In the genomic region with DNA sequence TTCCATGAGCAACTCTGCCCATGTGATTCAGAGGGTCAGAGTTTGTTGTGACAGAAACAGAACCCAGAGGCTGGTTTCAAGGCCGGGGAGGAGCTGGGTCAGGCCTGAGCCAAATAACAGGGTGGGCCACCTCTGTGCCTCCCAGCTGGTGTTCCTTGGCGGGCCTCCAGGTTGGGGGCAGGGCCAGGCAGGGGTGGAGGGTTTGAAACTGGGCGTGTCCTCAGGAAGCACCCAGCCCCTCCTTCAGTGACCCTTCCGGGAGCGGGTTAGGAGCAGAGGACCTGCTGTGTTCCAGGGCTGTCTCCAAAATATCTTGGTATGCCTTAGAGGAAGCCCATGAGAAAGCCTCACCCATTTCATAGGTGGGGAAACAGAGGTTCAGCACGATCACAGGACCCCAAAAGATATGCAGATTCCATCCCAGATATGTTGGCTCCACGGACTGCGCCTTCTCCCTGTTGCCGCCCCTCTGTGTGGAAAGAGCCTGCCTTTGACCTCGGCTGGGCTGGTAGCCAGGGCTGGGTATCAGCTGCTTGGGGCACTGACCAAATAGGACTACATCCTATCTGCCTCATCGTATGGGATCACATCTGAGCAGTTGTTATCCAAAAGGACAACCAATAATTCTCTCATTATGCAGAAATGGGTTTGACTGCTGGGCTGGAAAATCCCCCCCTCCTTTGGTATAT, we compare ENCODE assay signal across 27 cellular contexts.
DNase-seq lines count a peak whose midpoint lies in the region; ATAC-seq, FAIRE-seq and TF ChIP-seq lines count a peak whose summit lies in the region.
"Had no signal": no experiment of that assay in that cellular context is flagged by ENCODE, and none has a peak within 500 bp of the region (broad histone marks: within the 10 kb centered on the region; RNA-seq: fewer than 3 reads in every experiment).

No MANE protein-coding gene starts in this region.

- 55% methylated on average over 11 of the region's 11 CpGs for WGBS in right cardiac atrium
- WGBS in pancreas, 2 donors, result 22 to 29% methylated on average over 11 of the region's 11 CpGs

- no peak overlapping the region; the same call in 1 of the 2 replicates for H3K4me3 Mint-ChIP-seq in HFFc6
- H3K4me3 Mint-ChIP-seq: dendritic cell treated with granulocyte-macrophage colony-stimulating factor and Interleukin-4, amounts not matched to agents 40 ng/mL and 50 ng/mL, for 4 days; natural killer cell treated with Interleukin-12 subunit alpha and Interleukin-12 subunit beta and Interleukin-15 and Interleukin-18, amount 100 ng/mL, for 72 hours had no signal

- TF ChIP-seq CTCF in right atrium auricular region (IDR thresholded peaks at IDR 0.05), result no peak
- TF ChIP-seq CTCF in pancreas (IDR thresholded peaks at IDR 0.05), result no peak
- TF ChIP-seq CTCF in HFFc6 (IDR thresholded peaks at IDR 0.05), result no peak

- peaks cover 13% of the 10 kb centered on the region for H3K4me1 ChIP-seq in right cardiac atrium (ENCODE audit: control insufficient read depth, insufficient read depth, low read length)
- H3K4me1 ChIP-seq in right atrium auricular region, result peaks cover 0 to 13% of the 10 kb centered on the region in 2 donors
- no peaks in the 10 kb centered on the region for H3K4me1 ChIP-seq in iPS-20b (ENCODE audit: insufficient read depth, low read length)
- peaks cover 0 to 4% (median 0%) of the 10 kb centered on the region in 3 donors for H3K4me1 ChIP-seq in pancreas
- H3K4me1 ChIP-seq: uterus had no signal

- H3K9me3 Mint-ChIP-seq in HFFc6, result peaks cover 23% of the 10 kb centered on the region
- H3K9me3 Mint-ChIP-seq: natural killer cell treated with Interleukin-12 subunit alpha and Interleukin-12 subunit beta and Interleukin-15 and Interleukin-18, amount 100 ng/mL, for 72 hours had no signal

- H3K36me3 Mint-ChIP-seq in HFFc6 (ENCODE audit: low read depth), result peaks cover 28% of the 10 kb centered on the region
- H3K36me3 Mint-ChIP-seq: natural killer cell treated with Interleukin-12 subunit alpha and Interleukin-12 subunit beta and Interleukin-15 and Interleukin-18, amount 100 ng/mL, for 72 hours had no signal

- H3K36me3 ChIP-seq in right atrium auricular region, result no peaks in the 10 kb centered on the region
- no peaks in the 10 kb centered on the region for H3K36me3 ChIP-seq in iPS-20b (ENCODE audit: insufficient read depth, low read depth, low read length)
- no peaks in the 10 kb centered on the region for H3K36me3 ChIP-seq in pancreas
- H3K36me3 ChIP-seq: BLaER1, breast epithelium, MG63, uterus had no signal

- H3K27ac ChIP-seq in right cardiac atrium (ENCODE audit: low read length) (no peak overlapping the region), right atrium auricular region (no peak overlapping the region), iPS-20b (ENCODE audit: low read length) (no peak overlapping the region), pancreas (no peak overlapping the region)
- H3K27ac ChIP-seq: BLaER1, HL-60, psoas muscle, uterus had no signal

- H3K27me3 ChIP-seq in right cardiac atrium (ENCODE audit: control insufficient read depth, insufficient read depth) (no peaks in the 10 kb centered on the region), right atrium auricular region (no peaks in the 10 kb centered on the region), iPS-20b (ENCODE audit: insufficient read depth, low read length) (peaks cover 61% of the 10 kb centered on the region), pancreas (no peaks in the 10 kb centered on the region)
- H3K27me3 ChIP-seq: BLaER1, breast epithelium, MG63, uterus had no signal

- H3K27me3 Mint-ChIP-seq in HFFc6 (ENCODE audit: insufficient read depth), result peaks cover 2% of the 10 kb centered on the region

- peaks cover 5% of the 10 kb centered on the region; the same call in 1 of the 2 replicates for H3K4me1 Mint-ChIP-seq in HFFc6 (ENCODE audit: low read depth)

- H3K4me3 ChIP-seq in right cardiac atrium (ENCODE audit: low read length), result no peak overlapping the region
- no peak overlapping the region for H3K4me3 ChIP-seq in right atrium auricular region
- H3K4me3 ChIP-seq in iPS-20b (ENCODE audit: low read length), result peak overlapping the region; percentile 37; the same call in 1 of the 2 replicates
- H3K4me3 ChIP-seq in pancreas, result no peak overlapping the region
- H3K4me3 ChIP-seq: BLaER1, MG63, psoas muscle, uterus had no signal

- FAIRE-seq in pancreas (lab: Jason Lieb, UNC), result no peak
- FAIRE-seq: GM18507, islet of Langerhans had no signal

- H3K9me3 ChIP-seq in right cardiac atrium (ENCODE audit: control insufficient read depth, low read length), result no peaks in the 10 kb centered on the region
- peaks cover 0 to 8% of the 10 kb centered on the region in 2 donors for H3K9me3 ChIP-seq in right atrium auricular region
- peaks cover 1% of the 10 kb centered on the region; the same call in 1 of the 2 replicates for H3K9me3 ChIP-seq in iPS-20b (ENCODE audit: insufficient read depth, low read depth, low read length)
- H3K9me3 ChIP-seq in pancreas, result no peaks in the 10 kb centered on the region
- H3K9me3 ChIP-seq: uterus had no signal

- peak; percentile 52 to 84 for ATAC-seq in right cardiac atrium
- peak; percentile 16 to 46 (median 42) for ATAC-seq in pancreas
- ATAC-seq in GM18498 (IDR thresholded peaks at IDR 0.05; ENCODE audit: unreplicated experiment), result no peak
- ATAC-seq: natural killer cell treated with Interleukin-12 subunit alpha and Interleukin-12 subunit beta and Interleukin-15 and Interleukin-18, amount 100 ng/mL, for 72 hours had no signal

- no peak overlapping the region for H3K27ac Mint-ChIP-seq in HFFc6
- H3K27ac Mint-ChIP-seq: dendritic cell treated with granulocyte-macrophage colony-stimulating factor and Interleukin-4, amounts not matched to agents 40 ng/mL and 50 ng/mL, for 4 days; natural killer cell treated with Interleukin-12 subunit alpha and Interleukin-12 subunit beta and Interleukin-15 and Interleukin-18, amount 100 ng/mL, for 72 hours had no signal

- DNase-seq in right cardiac atrium (peak; percentile 69 to 81 (median 77)), right atrium auricular region (ENCODE audit: low spot score) (no peak), pancreas (no peak), NCI-H1694 treated with DMSO at 0.1 percent for 48 hours (lab: John Stamatoyannopoulos, UW) (no peak), HFFc6 (no peak), medulla oblongata (ENCODE audit: extremely low spot score) (no peak)
- DNase-seq: activated effector memory CD4-positive, alpha-beta T cell treated with anti-CD3 and anti-CD28 coated beads, Interleukin-2, amount 50 U/mL, for 16 hours; Calu3; EL; IMR-90; mesenchymal stem cell; MG63; NCI-H1436 treated with DMSO at 0.1 percent for 48 hours; OCI-M1; SIG-M5; stimulated activated CD4-positive, alpha-beta T cell treated with anti-CD3 and anti-CD28 coated beads, Interleukin-4, amount 100 ng/mL, for 4 hours; uterus had no signal

- intact Hi-C loops in right cardiac atrium (cut with DNase I), result no loop called here
- intact Hi-C loops in pancreas (cut with DNase I), result no loop called here

- H3K9ac ChIP-seq in iPS-20b (ENCODE audit: low read depth, low read length), result no peak overlapping the region
- H3K9ac ChIP-seq: BLaER1 had no signal

Comparison
In these comparisons a context has a peak if more than half of its experiments do, and no peak if none do; other contexts are left out.
1. DNase-seq: peak in right cardiac atrium (3 of 3); none in right atrium auricular region (single experiment), pancreas (0 of 6), NCI-H1694 treated with DMSO at 0.1 percent for 48 hours (single experiment), HFFc6 (single experiment) and medulla oblongata (single experiment).